ENCODE assay signal across 28 cellular contexts in the genomic region with DNA sequence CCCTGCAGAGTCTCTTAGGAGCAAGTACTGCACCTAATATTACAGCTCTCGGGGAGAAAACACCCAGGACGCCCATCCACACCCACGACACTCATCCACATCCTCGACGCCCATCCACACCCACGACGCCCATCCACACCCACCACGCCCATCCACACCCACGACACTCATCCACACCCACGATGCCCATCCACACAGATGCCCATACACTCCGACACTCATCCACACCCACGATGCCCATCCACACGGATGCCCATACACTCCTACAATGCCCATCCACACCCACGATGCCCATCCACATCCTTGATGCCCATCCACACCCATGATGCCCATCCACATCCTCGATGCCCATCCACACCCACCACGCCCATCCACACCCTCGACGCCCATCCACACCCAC.
"Had no signal": no experiment of that assay in that cellular context is flagged by ENCODE, and none has a peak within 500 bp of the region (broad histone marks: within the 10 kb centered on the region; RNA-seq: fewer than 3 reads in every experiment).

No MANE protein-coding gene starts in this region.

- H3K4me1 ChIP-seq: adrenal gland, heart left ventricle, parathyroid adenoma, right atrium auricular region, thyroid gland had no signal

- H3K4me3 ChIP-seq: adrenal gland, heart left ventricle, right atrium auricular region, thyroid gland had no signal

- H3K9me3 ChIP-seq: adrenal gland, right atrium auricular region, SK-N-SH, thyroid gland had no signal

- H3K27me3 ChIP-seq: adrenal gland, brain microvascular endothelial cell, right atrium auricular region, thyroid gland had no signal

- H3K79me2 ChIP-seq: parathyroid adenoma had no signal

- DNase-seq: activated CD4-positive, alpha-beta memory T cell treated with anti-CD3 and anti-CD28 coated beads for 36 hours; activated CD4-positive, alpha-beta T cell treated with anti-CD3 and anti-CD28 coated beads for 48 hours; activated CD8-positive, alpha-beta memory T cell treated with anti-CD3 and anti-CD28 coated beads, Interleukin-2, amount 50 U/mL, for 4 hours; activated naive CD4-positive, alpha-beta T cell; activated naive CD8-positive, alpha-beta T cell treated with anti-CD3 and anti-CD28 coated beads for 36 hours; activated T-cell treated with anti-CD3 and anti-CD28 coated beads, Interleukin-2, amount 50 U/mL, for 1 hour; adrenal gland; brain microvascular endothelial cell; caudate nucleus; cortex of kidney; effector memory CD8-positive, alpha-beta T cell; heart left ventricle; hypothalamus; immature natural killer cell; occipital lobe; SK-N-SH; stimulated activated CD4-positive, alpha-beta T cell treated with anti-CD3 and anti-CD28 coated beads, Interleukin-12 subunit alpha, Interleukin-12 subunit beta, amount 100 ng/mL, for 4 hours; stimulated activated CD4-positive, alpha-beta T cell treated with anti-CD3 and anti-CD28 coated beads, Interleukin-4, amount 100 ng/mL, for 24 hours; stimulated activated naive CD8-positive, alpha-beta T cell treated with anti-CD3 and anti-CD28 coated beads, Interleukin-15, amount 100 ng/mL, for 72 hours; substantia nigra; SW 1271; T-helper 9 cell; thyroid gland had no signal

- H3K36me3 ChIP-seq: adrenal gland, brain microvascular endothelial cell, heart left ventricle, right atrium auricular region, thyroid gland had no signal

- H3K4me2 ChIP-seq: SK-N-SH had no signal

- ATAC-seq: effector memory CD8-positive, alpha-beta T cell; heart left ventricle; naive thymus-derived CD8-positive, alpha-beta T cell; stimulated activated effector memory CD8-positive, alpha-beta T cell treated with anti-CD3 and anti-CD28 coated beads, Interleukin-12 subunit alpha, Interleukin-12 subunit beta, amount 100 ng/mL, for 72 hours; stimulated activated naive CD8-positive, alpha-beta T cell treated with anti-CD3 and anti-CD28 coated beads, Interleukin-15, amount 100 ng/mL, for 72 hours had no signal

- H2AFZ ChIP-seq: parathyroid adenoma had no signal

- H3K9me2 ChIP-seq: SK-N-SH had no signal

- H3K27ac ChIP-seq: adrenal gland, brain microvascular endothelial cell, heart left ventricle, parathyroid adenoma, right atrium auricular region, thyroid gland, VCaP had no signal
